ENCODE assay signal across 24 cellular contexts in genomic region chr1:6113116-6113515, GRCh38.
"Had no signal": no experiment of that assay in that cellular context is flagged by ENCODE, and none has a peak within 500 bp of the region (broad histone marks: within the 10 kb centered on the region; RNA-seq: fewer than 3 reads in every experiment).

No MANE protein-coding gene starts in this region.

- H3K4me3 Mint-ChIP-seq: activated CD4-positive, alpha-beta memory T cell treated with anti-CD3 and anti-CD28 coated beads for 36 hours; activated CD4-positive, alpha-beta T cell treated with anti-CD3 and anti-CD28 coated beads, Interleukin-2, amount 10 ng/mL, durations not matched to agents 24 days and 14 days; activated naive CD4-positive, alpha-beta T cell treated with anti-CD3 and anti-CD28 coated beads for 36 hours; activated T-helper 1 cell treated with anti-CD3 and anti-CD28 coated beads, Interleukin-12 subunit alpha, Interleukin-12 subunit beta, Interleukin-2, Interleukin-4 antibody, amounts not matched to agents 30 ng/mL and 10 ng/mL and 1 ng/mL, durations not matched to agents 14 hours and 24 hours and 36 hours; immature natural killer cell; naive B cell; nephron progenitor cell had no signal

- H3K4me3 ChIP-seq: breast epithelium, ovary, prostate gland, suprapubic skin, tibial nerve had no signal

- H3K9me3 ChIP-seq: ovary, prostate gland had no signal

- H3K36me3 Mint-ChIP-seq: activated CD4-positive, alpha-beta memory T cell treated with anti-CD3 and anti-CD28 coated beads for 36 hours; immature natural killer cell had no signal

- H3K27ac ChIP-seq: breast epithelium, ovary, prostate gland, suprapubic skin, tibial nerve, WERI-Rb-1 had no signal

- H3K27me3 ChIP-seq: ovary had no signal

- H3K4me1 ChIP-seq: breast epithelium, prostate gland, suprapubic skin, tibial nerve had no signal

- H3K27ac Mint-ChIP-seq: activated CD4-positive, alpha-beta memory T cell treated with anti-CD3 and anti-CD28 coated beads for 36 hours; activated CD4-positive, alpha-beta T cell treated with anti-CD3 and anti-CD28 coated beads, Interleukin-2, amount 10 ng/mL, durations not matched to agents 24 days and 14 days; activated naive CD4-positive, alpha-beta T cell treated with anti-CD3 and anti-CD28 coated beads for 36 hours; activated T-helper 1 cell treated with anti-CD3 and anti-CD28 coated beads, Interleukin-12 subunit alpha, Interleukin-12 subunit beta, Interleukin-2, Interleukin-4 antibody, amounts not matched to agents 30 ng/mL and 10 ng/mL and 1 ng/mL, durations not matched to agents 14 hours and 24 hours and 36 hours; immature natural killer cell; nephron progenitor cell had no signal

- ATAC-seq: esophagus mucosa, left lobe of liver had no signal

- DNase-seq: activated CD4-positive, alpha-beta memory T cell treated with anti-CD3 and anti-CD28 coated beads for 36 hours; activated CD4-positive, alpha-beta T cell treated with anti-CD3 and anti-CD28 coated beads, Interleukin-2, amount 10 ng/mL, durations not matched to agents 24 days and 14 days; activated CD4-positive, CD25-positive, alpha-beta regulatory T cell treated with anti-CD3 and anti-CD28 coated beads, Interleukin-2, amount 50 U/mL, for 72 hours; activated CD8-positive, alpha-beta memory T cell treated with anti-CD3 and anti-CD28 coated beads, Interleukin-2, amount 50 U/mL, for 4 hours; activated effector memory CD4-positive, alpha-beta T cell treated with anti-CD3 and anti-CD28 coated beads, Interleukin-2, amount 50 U/mL, for 16 hours; activated naive CD4-positive, alpha-beta T cell treated with anti-CD3 and anti-CD28 coated beads for 36 hours; activated T-cell treated with anti-CD3 and anti-CD28 coated beads, Interleukin-2, amount 50 U/mL, for 1 hour; central memory CD4-positive, alpha-beta T cell; foreskin fibroblast; hypothalamus; immature natural killer cell; naive B cell; nephron progenitor cell; ovary; retina; stimulated activated naive CD4-positive, alpha-beta T cell; WERI-Rb-1 had no signal

- H3K4me1 Mint-ChIP-seq: immature natural killer cell, nephron progenitor cell had no signal

- H3K36me3 ChIP-seq: breast epithelium, ovary, prostate gland, suprapubic skin, tibial nerve, WERI-Rb-1 had no signal
